Comparison of ENCODE assay signal across 23 cellular contexts in the genomic region with DNA sequence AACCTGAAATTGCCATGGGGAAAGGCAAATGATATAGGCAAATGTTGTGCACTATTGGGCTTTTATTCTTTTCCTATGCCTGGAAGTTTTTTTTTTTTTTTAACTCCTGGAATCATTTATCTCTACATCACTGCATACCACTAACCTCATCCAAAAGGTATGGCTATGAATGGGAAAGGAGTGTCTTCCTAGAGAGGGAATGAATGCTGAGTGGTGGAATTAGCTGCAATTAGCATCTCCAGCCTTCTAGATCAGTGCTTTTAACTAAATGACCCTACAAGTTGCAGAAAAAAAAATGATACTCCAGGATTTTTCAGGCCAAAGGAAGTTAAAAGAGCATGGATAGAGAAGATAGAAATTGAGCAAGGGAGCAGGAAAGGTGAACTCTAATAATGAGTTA.
DNase-seq lines count a peak whose midpoint lies in the region; ATAC-seq and TF ChIP-seq lines count a peak whose summit lies in the region.
"Had no signal": no experiment of that assay in that cellular context is flagged by ENCODE, and none has a peak within 500 bp of the region (broad histone marks: within the 10 kb centered on the region; RNA-seq: fewer than 3 reads in every experiment).

No MANE protein-coding gene starts in this region.

- H3K4me3 Mint-ChIP-seq in GM23338: no peak overlapping the region
- H3K4me3 Mint-ChIP-seq in WTC11: no peak overlapping the region
- no peak overlapping the region for H3K4me3 Mint-ChIP-seq in CD14-positive monocyte
- H3K4me3 Mint-ChIP-seq: HFFc6 had no signal

- H3K9me3 Mint-ChIP-seq in GM23338 (no peaks in the 10 kb centered on the region), WTC11 (peaks cover 3% of the 10 kb centered on the region; the same call in 1 of the 2 replicates), CD14-positive monocyte (peaks cover 0 to 4% (median 2%) of the 10 kb centered on the region in 7 donors)
- H3K9me3 Mint-ChIP-seq: HFFc6 had no signal

- no peaks in the 10 kb centered on the region for H3K9me2 ChIP-seq in GM23338 (ENCODE audit: insufficient read depth)

- peaks cover 35% of the 10 kb centered on the region for H3K4me1 ChIP-seq in GM23338 (ENCODE audit: insufficient read depth)
- H3K4me1 ChIP-seq: A549; BE2C; BLaER1 treated with 17β-estradiol and CSF1 and Interleukin-3, amounts not matched to agents 10 nM and 100 nM had no signal

- TF ChIP-seq CTCF in GM23338 (conservative IDR thresholded peaks at IDR 0.05; ENCODE audit: low read depth in 2 of 2) (no peak), WTC11 (IDR thresholded peaks at IDR 0.05) (no peak), CD14-positive monocyte (IDR thresholded peaks at IDR 0.05) (no peak)

- no peaks in the 10 kb centered on the region for H3K27me3 Mint-ChIP-seq in GM23338 (ENCODE audit: insufficient read depth, low read depth, poor library complexity)
- H3K27me3 Mint-ChIP-seq in WTC11 (ENCODE audit: low read depth): no peaks in the 10 kb centered on the region
- peaks cover 0 to 2% (median 0%) of the 10 kb centered on the region in 3 donors for H3K27me3 Mint-ChIP-seq in CD14-positive monocyte (ENCODE audit: low read depth in 3 of 3)
- H3K27me3 Mint-ChIP-seq: CD4-positive, alpha-beta memory T cell had no signal

- H3K79me2 ChIP-seq in GM23338 (replicated peaks; ENCODE audit: insufficient read depth): no peaks in the 10 kb centered on the region

- H2AFZ ChIP-seq in GM23338: no peak overlapping the region
- H2AFZ ChIP-seq: GM23248 had no signal

- peak overlapping the region; percentile 26; the same call in 1 of the 2 replicates for H3K4me2 ChIP-seq in GM23338
- H3K4me2 ChIP-seq: A549; BLaER1 treated with 17β-estradiol and CSF1 and Interleukin-3, amounts not matched to agents 10 nM and 100 nM had no signal

- H3K36me3 ChIP-seq in GM23338 (ENCODE audit: insufficient read depth): no peaks in the 10 kb centered on the region
- H3K36me3 ChIP-seq: BE2C; BLaER1 treated with 17β-estradiol and CSF1 and Interleukin-3, amounts not matched to agents 10 nM and 100 nM; HAP-1 had no signal

- no peaks in the 10 kb centered on the region for H3K27me3 ChIP-seq in GM23338 (ENCODE audit: insufficient read depth)
- H3K27me3 ChIP-seq: BE2C; BLaER1 treated with 17β-estradiol and CSF1 and Interleukin-3, amounts not matched to agents 10 nM and 100 nM had no signal

- CTCF ChIA-PET in WTC11 (lab: Charles Lee): interaction anchor here (0.7 kb wide), 1 partner anchor 671 kb away, joined by 3 read pairs; no protein-coding TSS in a partner anchor

- H3K4me1 Mint-ChIP-seq in GM23338 (peaks cover 32% of the 10 kb centered on the region), WTC11 (peaks cover 38% of the 10 kb centered on the region), CD14-positive monocyte (no peaks in the 10 kb centered on the region)

- no peaks in the 10 kb centered on the region for H4K20me1 ChIP-seq in GM23338 (replicated peaks; ENCODE audit: insufficient read depth)
- H4K20me1 ChIP-seq: BLaER1 treated with 17β-estradiol and CSF1 and Interleukin-3, amounts not matched to agents 10 nM and 100 nM had no signal

- H3F3A ChIP-seq in GM23338 (replicated peaks; ENCODE audit: low read depth): no peaks in the 10 kb centered on the region

- no peak overlapping the region for H3K27ac ChIP-seq in GM23338 (ENCODE audit: low read depth)
- H3K27ac ChIP-seq: A549; BLaER1 treated with 17β-estradiol and CSF1 and Interleukin-3, amounts not matched to agents 10 nM and 100 nM; GM23248 had no signal

- intact Hi-C loops in CD14-positive monocyte (cut with micrococcal nuclease): no loop called here

- H3K27ac Mint-ChIP-seq in GM23338 (no peak overlapping the region), WTC11 (no peak overlapping the region), CD14-positive monocyte (no peak overlapping the region)
- H3K27ac Mint-ChIP-seq: CD4-positive, alpha-beta memory T cell; HFFc6 had no signal

- H3K36me3 Mint-ChIP-seq in GM23338 (ENCODE audit: low read depth): no peaks in the 10 kb centered on the region
- H3K36me3 Mint-ChIP-seq in WTC11: no peaks in the 10 kb centered on the region
- H3K36me3 Mint-ChIP-seq in CD14-positive monocyte: no peaks in the 10 kb centered on the region
- H3K36me3 Mint-ChIP-seq: CD4-positive, alpha-beta memory T cell had no signal

- ATAC-seq in GM23338: no peak
- peak; percentile 64 for ATAC-seq in WTC11
- ATAC-seq in HG02588 (IDR thresholded peaks at IDR 0.05; ENCODE audit: unreplicated experiment): no peak
- ATAC-seq: A549 had no signal

- DNase-seq in GM23338 (ENCODE audit: low spot score) (peak; percentile 13), NCI-H2227 (lab: John Stamatoyannopoulos, UW; ENCODE audit: unreplicated experiment) (peak; percentile 74), WTC11 (ENCODE audit: low spot score) (no peak), left kidney (ENCODE audit: low read depth, low spot score) (peak; percentile 14), SHP77 (lab: John Stamatoyannopoulos, UW) (no peak), CD14-positive monocyte (ENCODE audit: low spot score) (no peak), kidney tubule cell (ENCODE audit: low spot score) (no peak)
- DNase-seq: 8988T; ACHN; AML-193; BE2C; Calu3; CD4-positive, alpha-beta memory T cell; COR-L47; DMS53; DMS79 treated with DMSO at 0.1 percent for 48 hours; GF-D8; GM23248; HFFc6 had no signal

- POLR2A ChIA-PET in WTC11 (lab: Charles Lee): no interaction called here

- H3K4me3 ChIP-seq in GM23338: no peak overlapping the region
- H3K4me3 ChIP-seq: A549; BLaER1 treated with 17β-estradiol and CSF1 and Interleukin-3, amounts not matched to agents 10 nM and 100 nM; GM23248; HAP-1 had no signal

TF ChIP-seq in GM23338, 12 proteins besides CTCF, POLR2A, EP300 and RAD21 (continues in another document):
- TF ChIP-seq, protein P1, sequence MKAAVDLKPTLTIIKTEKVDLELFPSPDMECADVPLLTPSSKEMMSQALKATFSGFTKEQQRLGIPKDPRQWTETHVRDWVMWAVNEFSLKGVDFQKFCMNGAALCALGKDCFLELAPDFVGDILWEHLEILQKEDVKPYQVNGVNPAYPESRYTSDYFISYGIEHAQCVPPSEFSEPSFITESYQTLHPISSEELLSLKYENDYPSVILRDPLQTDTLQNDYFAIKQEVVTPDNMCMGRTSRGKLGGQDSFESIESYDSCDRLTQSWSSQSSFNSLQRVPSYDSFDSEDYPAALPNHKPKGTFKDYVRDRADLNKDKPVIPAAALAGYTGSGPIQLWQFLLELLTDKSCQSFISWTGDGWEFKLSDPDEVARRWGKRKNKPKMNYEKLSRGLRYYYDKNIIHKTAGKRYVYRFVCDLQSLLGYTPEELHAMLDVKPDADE (IDR thresholded peaks at IDR 0.05): no peak
- TF ChIP-seq STAT1 (IDR thresholded peaks at IDR 0.05; ENCODE audit: unreplicated experiment): no peak
- no peak for TF ChIP-seq NANOG (IDR thresholded peaks at IDR 0.05; ENCODE audit: borderline replicate concordance)
- no peak for TF ChIP-seq POLR2AphosphoS5 (IDR thresholded peaks at IDR 0.05; ENCODE audit: low read depth)
- TF ChIP-seq EZH2 (IDR thresholded peaks at IDR 0.05; ENCODE audit: low read depth, unreplicated experiment): no peak
- TF ChIP-seq EZH2phosphoT487 (IDR thresholded peaks at IDR 0.05; ENCODE audit: unreplicated experiment): no peak
- no peak for TF ChIP-seq ZNF331 (CRISPR knock-in tag; IDR thresholded peaks at IDR 0.05; ENCODE audit: low read depth)

TF ChIP-seq in WTC11, 78 proteins besides CTCF, POLR2A, EP300 and RAD21 (continues in another document):
- TF ChIP-seq, protein P2, sequence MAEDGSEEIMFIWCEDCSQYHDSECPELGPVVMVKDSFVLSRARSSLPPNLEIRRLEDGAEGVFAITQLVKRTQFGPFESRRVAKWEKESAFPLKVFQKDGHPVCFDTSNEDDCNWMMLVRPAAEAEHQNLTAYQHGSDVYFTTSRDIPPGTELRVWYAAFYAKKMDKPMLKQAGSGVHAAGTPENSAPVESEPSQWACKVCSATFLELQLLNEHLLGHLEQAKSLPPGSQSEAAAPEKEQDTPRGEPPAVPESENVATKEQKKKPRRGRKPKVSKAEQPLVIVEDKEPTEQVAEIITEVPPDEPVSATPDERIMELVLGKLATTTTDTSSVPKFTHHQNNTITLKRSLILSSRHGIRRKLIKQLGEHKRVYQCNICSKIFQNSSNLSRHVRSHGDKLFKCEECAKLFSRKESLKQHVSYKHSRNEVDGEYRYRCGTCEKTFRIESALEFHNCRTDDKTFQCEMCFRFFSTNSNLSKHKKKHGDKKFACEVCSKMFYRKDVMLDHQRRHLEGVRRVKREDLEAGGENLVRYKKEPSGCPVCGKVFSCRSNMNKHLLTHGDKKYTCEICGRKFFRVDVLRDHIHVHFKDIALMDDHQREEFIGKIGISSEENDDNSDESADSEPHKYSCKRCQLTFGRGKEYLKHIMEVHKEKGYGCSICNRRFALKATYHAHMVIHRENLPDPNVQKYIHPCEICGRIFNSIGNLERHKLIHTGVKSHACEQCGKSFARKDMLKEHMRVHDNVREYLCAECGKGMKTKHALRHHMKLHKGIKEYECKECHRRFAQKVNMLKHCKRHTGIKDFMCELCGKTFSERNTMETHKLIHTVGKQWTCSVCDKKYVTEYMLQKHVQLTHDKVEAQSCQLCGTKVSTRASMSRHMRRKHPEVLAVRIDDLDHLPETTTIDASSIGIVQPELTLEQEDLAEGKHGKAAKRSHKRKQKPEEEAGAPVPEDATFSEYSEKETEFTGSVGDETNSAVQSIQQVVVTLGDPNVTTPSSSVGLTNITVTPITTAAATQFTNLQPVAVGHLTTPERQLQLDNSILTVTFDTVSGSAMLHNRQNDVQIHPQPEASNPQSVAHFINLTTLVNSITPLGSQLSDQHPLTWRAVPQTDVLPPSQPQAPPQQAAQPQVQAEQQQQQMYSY (CRISPR knock-in tag; IDR thresholded peaks at IDR 0.05): no peak
- TF ChIP-seq, protein P3, sequence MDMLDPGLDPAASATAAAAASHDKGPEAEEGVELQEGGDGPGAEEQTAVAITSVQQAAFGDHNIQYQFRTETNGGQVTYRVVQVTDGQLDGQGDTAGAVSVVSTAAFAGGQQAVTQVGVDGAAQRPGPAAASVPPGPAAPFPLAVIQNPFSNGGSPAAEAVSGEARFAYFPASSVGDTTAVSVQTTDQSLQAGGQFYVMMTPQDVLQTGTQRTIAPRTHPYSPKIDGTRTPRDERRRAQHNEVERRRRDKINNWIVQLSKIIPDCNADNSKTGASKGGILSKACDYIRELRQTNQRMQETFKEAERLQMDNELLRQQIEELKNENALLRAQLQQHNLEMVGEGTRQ (CRISPR knock-in tag; IDR thresholded peaks at IDR 0.05): no peak
- TF ChIP-seq SOX15 (CRISPR knock-in tag; IDR thresholded peaks at IDR 0.05): no peak
- TF ChIP-seq ZNF671 (CRISPR knock-in tag; IDR thresholded peaks at IDR 0.05): no peak
- TF ChIP-seq NFYB (CRISPR knock-in tag; conservative IDR thresholded peaks at IDR 0.05; ENCODE audit: low read depth): no peak
- TF ChIP-seq NR3C1 (CRISPR knock-in tag; conservative IDR thresholded peaks at IDR 0.05; ENCODE audit: low read depth): no peak
- TF ChIP-seq JAZF1 (CRISPR knock-in tag; IDR thresholded peaks at IDR 0.05): no peak
- TF ChIP-seq ZNF232 (CRISPR knock-in tag; IDR thresholded peaks at IDR 0.05): no peak

Comparison
In these comparisons a context has a peak if more than half of its experiments do, and no peak if none do; other contexts are left out.
1. DNase-seq: peak in GM23338 (single experiment), NCI-H2227 (single experiment) and left kidney (single experiment); none in WTC11 (single experiment), SHP77 (0 of 2), CD14-positive monocyte (single experiment) and kidney tubule cell (single experiment).